In genomic region chr12:49662998-49663843, GRCh38 we compare ENCODE assay signal across 8 cellular contexts. TPM values are rescaled to one million over a fixed set of nuclear protein-coding genes. Genes with fewer than 3 reads are reported as not detected.
DNase-seq lines count a peak whose midpoint lies in the region; TF ChIP-seq lines count a peak whose summit lies in the region.

No MANE protein-coding gene starts in this region.

- intact Hi-C loops in stomach (cut with DNase I; ENCODE audit: low total_unique reads) = no loop called here

- H3K4me3 ChIP-seq in HFF-Myc (replicated peaks; ENCODE audit: low read depth, low read length) = no peak overlapping the region
- H3K4me3 ChIP-seq in stomach = peak overlapping the region in 1 of 4 donors; percentile 10

- H3K27ac ChIP-seq in epithelial cell of prostate = peak overlapping the region; percentile 25
- peak overlapping the region; percentile 48 to 80 (median 77) for H3K27ac ChIP-seq in stomach

- peaks cover 16 to 55% (median 44%) of the 10 kb centered on the region in 4 donors for H3K4me1 ChIP-seq in stomach

- peak overlapping the region; percentile 98 to 99 (median 99) for H3K27ac Mint-ChIP-seq in nephron

- H3K4me1 Mint-ChIP-seq in nephron = peaks cover 52% of the 10 kb centered on the region

- POLR2A ChIA-PET in GM10248 (lab: Yijun Ruan, JAX) = no interaction called here

- H3K27me3 Mint-ChIP-seq in nephron (ENCODE audit: low read depth) = no peaks in the 10 kb centered on the region

- no peaks in the 10 kb centered on the region for H3K9me3 ChIP-seq in stomach

- 28 to 47% (median 46%) methylated on average over 4 to 5 of the region's 5 CpGs for WGBS in stomach, 5 donors

- H3K36me3 ChIP-seq in stomach = peaks cover 0 to 23% (median 15%) of the 10 kb centered on the region in 4 donors

- no peaks in the 10 kb centered on the region for H3K27me3 ChIP-seq in stomach

- CTCF ChIA-PET in GM10248 (lab: Yijun Ruan, JAX) = interaction anchor here (0.8 to 5.2 kb wide), 24 partner anchors 8 to 305 kb away, joined by 3 to 35 read pairs (median 5); partner anchors contain the start of genes BCDIN3D, FMNL3, PRPF40B and TMBIM6

- DNase-seq in GM10248 (ENCODE audit: extremely low spot score) (peak; percentile 87), HFF-Myc (ENCODE audit: extremely low read depth, low read depth) (peak; percentile 82), NCI-H460 (ENCODE audit: extremely low read depth, low read depth) (peak; percentile 11), epithelial cell of prostate (ENCODE audit: low read depth, low spot score) (no peak), stomach (no peak), kidney glomerular epithelial cell (lab: John Stamatoyannopoulos, UW) (no peak)
- DNase-seq in activated CD8-positive, alpha-beta memory T cell treated with anti-CD3 and anti-CD28 coated beads for 24 hours = peak; percentile 80

- H3K9me3 Mint-ChIP-seq in nephron = no peaks in the 10 kb centered on the region

- peak overlapping the region; percentile 28 to 48 (median 40) for H3K4me3 Mint-ChIP-seq in nephron

- H3K36me3 Mint-ChIP-seq in nephron (ENCODE audit: low read depth) = peaks cover 40% of the 10 kb centered on the region

- no peak for TF ChIP-seq POLR2A in stomach (IDR thresholded peaks at IDR 0.05)

- TF ChIP-seq EP300 in stomach (IDR thresholded peaks at IDR 0.05) = no peak

- no peak for TF ChIP-seq CTCF in GM10248 (IDR thresholded peaks at IDR 0.05; ENCODE audit: control extremely low read depth, extremely low read depth, low read depth, missing control alignments)
- no peak for TF ChIP-seq CTCF in HFF-Myc (IDR thresholded peaks at IDR 0.05; ENCODE audit: low read depth, low read length, missing control alignments)
- TF ChIP-seq CTCF in nephron (IDR thresholded peaks at IDR 0.05; ENCODE audit: unreplicated experiment in 3 of 3) = no peak
- no peak for TF ChIP-seq CTCF in stomach (IDR thresholded peaks at IDR 0.05)

RNA-seq across cellular contexts. Expression of gene PRPF40B, which starts 39.9 kb away (rescaled TPM):
- total RNA-seq in NCI-H460 (2014; rRNA removed; shearing (Covaris generic)) = 6.4 and 7.9 TPM in 2 replicates
- polyA plus RNA-seq in NCI-H460 (2014; cell fraction: nucleus; rRNA removed) = 24.5 and 62.5 TPM in 2 replicates
- 10 to 100 TPM in 3 of 5 donors, 1 to 10 TPM in 2; 6.7 to 39.7 (median 14.0) TPM for total RNA-seq in stomach
- polyA plus RNA-seq in stomach = 10 to 100 TPM in 2 of 3 donors, 1 to 10 TPM in 1; 6.6 to 17.4 (median 12.6) TPM

RNA-seq across cellular contexts. Expression of gene FMNL3, which starts 44.0 kb away (rescaled TPM):
- 1.6 and 3.0 TPM in 2 replicates for total RNA-seq in NCI-H460 (2014; rRNA removed; shearing (Covaris generic))
- 3.2 and 4.9 TPM in 2 replicates for polyA plus RNA-seq in NCI-H460 (2014; cell fraction: nucleus; rRNA removed)
- 10 to 100 TPM in 2 of 5 donors, 1 to 10 TPM in 3; 2.9 to 28.5 (median 9.6) TPM for total RNA-seq in stomach
- polyA plus RNA-seq in stomach = 1 to 10 TPM; 2.1 to 8.1 (median 5.2) TPM

RNA-seq across cellular contexts. Expression of gene FAM186B, which starts 57.8 kb away (rescaled TPM):
- 0.22 and 0.23 TPM in 2 replicates for total RNA-seq in NCI-H460 (2014; rRNA removed; shearing (Covaris generic))
- 0.07 and 0.24 TPM in 2 replicates for polyA plus RNA-seq in NCI-H460 (2014; cell fraction: nucleus; rRNA removed)
- total RNA-seq in stomach = 1 to 10 TPM in 1 of 5 donors, under 1 TPM in 2, not detected in 2; 0.18 to 7.0 (median 0.29) TPM
- polyA plus RNA-seq in stomach = under 1 TPM in 1 of 3 donors, not detected in 2; 0.25 TPM

Comparison
In these comparisons a context has a peak if more than half of its experiments do, and no peak if none do; other contexts are left out.
1. DNase-seq: peak in GM10248 (single experiment), HFF-Myc (single experiment), NCI-H460 (single experiment) and activated CD8-positive, alpha-beta memory T cell treated with anti-CD3 and anti-CD28 coated beads for 24 hours (single experiment); none in epithelial cell of prostate (single experiment), stomach (single experiment) and kidney glomerular epithelial cell (single experiment).